In genomic region chr2:113877651-113878594, GRCh38 we compare ENCODE assay signal across 8 cellular contexts. TPM values are rescaled to one million over a fixed set of nuclear protein-coding genes. Genes with fewer than 3 reads are reported as not detected.
DNase-seq lines count a peak whose midpoint lies in the region; ATAC-seq, FAIRE-seq and TF ChIP-seq lines count a peak whose summit lies in the region.

No MANE protein-coding gene starts in this region.

- in situ Hi-C loops in K562 (cut with MboI), result no loop called here

- no peaks in the 10 kb centered on the region for H3K79me2 ChIP-seq in K562 (ENCODE audit: control insufficient read depth, insufficient read depth, low read length)

- H3K4me3 ChIP-seq in K562 (no peak overlapping the region), mesodermal cell (ENCODE audit: extremely low read depth, insufficient read depth, low read length, poor library complexity, severe bottlenecking) (no peak overlapping the region), tibial artery (no peak overlapping the region)

- POLR2A ChIA-PET in K562 (lab: Yijun Ruan, JAX) (interaction anchor here (2.1 to 10.6 kb wide), 2 partner anchors 11 to 15 kb away, joined by 7 to 75 read pairs; partner anchors contain the start of gene ACTR3), WTC11 (lab: Charles Lee) (interaction anchor here (1.2 to 1.5 kb wide), 2 partner anchors 10 to 121 kb away, joined by 3 to 8 read pairs; partner anchors contain the start of gene SLC35F5)

- H3K9me3 Mint-ChIP-seq in Calu3 (ENCODE audit: low read depth, unreplicated experiment), result no peaks in the 10 kb centered on the region
- no peaks in the 10 kb centered on the region for H3K9me3 Mint-ChIP-seq in WTC11

- WGBS in K562 (ENCODE audit: insufficient coverage, low coverage, missing lambda C conversion rate), result 20% methylated on average over 5 of the region's 5 CpGs
- WGBS in mesodermal cell (ENCODE audit: insufficient coverage in 2 of 2), 2 experiments, result 60 to 80% methylated on average over 1 of the region's 5 CpGs

- H3K4me2 ChIP-seq in K562 (ENCODE audit: insufficient read depth, low read length), result no peak overlapping the region

- TF ChIP-seq CTCF in Calu3 (IDR thresholded peaks at IDR 0.05; ENCODE audit: unreplicated experiment), result no peak
- TF ChIP-seq CTCF in K562 (IDR thresholded peaks at IDR 0.05 in 2 of 3, conservative IDR thresholded peaks at IDR 0.05 in 1 of 3; ENCODE audit: insufficient read depth in 2 of 3, low read depth in 1 of 3, low read length in 3 of 3), result no peak
- no peak for TF ChIP-seq CTCF in WTC11 (IDR thresholded peaks at IDR 0.05)
- no peak for TF ChIP-seq CTCF in tibial artery (IDR thresholded peaks at IDR 0.05)

- no peak for TF ChIP-seq EP300 in K562 (IDR thresholded peaks at IDR 0.05; ENCODE audit: low read length)

- CTCF ChIA-PET in Calu3 (lab: Charles Lee) (interaction anchor here (1.2 kb wide), 1 partner anchor 673 kb away, joined by 3 read pairs; no protein-coding TSS in a partner anchor), K562 (lab: Yijun Ruan, JAX; ENCODE audit: low intra/inter-chr PET ratio) (no interaction called here), WTC11 (lab: Charles Lee) (no interaction called here)

- no TSS peak for BruUV-seq in Calu3 (replicated peaks; lab: Mats Ljungman, UMichigan)
- BruUV-seq in K562 (replicated peaks; lab: Mats Ljungman, UMichigan), result no TSS peak

- peak overlapping the region; percentile 91 for H3K27ac Mint-ChIP-seq in Calu3 (ENCODE audit: unreplicated experiment)
- H3K27ac Mint-ChIP-seq in WTC11, result no peak overlapping the region

- H3K9ac ChIP-seq in K562 (ENCODE audit: insufficient read depth in 1 of 2, low read depth in 2 of 2, low read length in 2 of 2), result no peak overlapping the region

- no peaks in the 10 kb centered on the region for H3K9me3 ChIP-seq in K562 (replicated peaks; ENCODE audit: control insufficient read depth, insufficient read depth, low read depth, low read length)
- no peaks in the 10 kb centered on the region for H3K9me3 ChIP-seq in mesodermal cell (ENCODE audit: control insufficient read depth, low read length)
- no peaks in the 10 kb centered on the region for H3K9me3 ChIP-seq in tibial artery

- no peak for TF ChIP-seq POLR2A in K562 (conservative IDR thresholded peaks at IDR 0.05)

- peak overlapping the region; percentile 19; the same call in 1 of the 3 replicates for H3K27ac ChIP-seq in K562 (ENCODE audit: extremely low read depth, low read depth, low read length)
- peak overlapping the region; percentile 25 for H3K27ac ChIP-seq in mesodermal cell (ENCODE audit: low read depth, low read length, severe bottlenecking)
- no peak overlapping the region for H3K27ac ChIP-seq in tibial artery

- H3K27me3 Mint-ChIP-seq in Calu3 (ENCODE audit: unreplicated experiment) (peaks cover 12% of the 10 kb centered on the region), WTC11 (ENCODE audit: low read depth) (peaks cover 13% of the 10 kb centered on the region; the same call in 1 of the 2 replicates)

- H3K36me3 ChIP-seq in K562 (ENCODE audit: control insufficient read depth, insufficient read depth, low read length) (no peaks in the 10 kb centered on the region; the same call in 2 of the 3 replicates), mesodermal cell (ENCODE audit: control insufficient read depth, insufficient read depth, low read length) (peaks cover 9% of the 10 kb centered on the region), tibial artery (no peaks in the 10 kb centered on the region)

- no peaks in the 10 kb centered on the region for H3K27me3 ChIP-seq in K562 (ENCODE audit: control insufficient read depth in 2 of 2, insufficient read depth in 2 of 2, low read length in 2 of 2)
- H3K27me3 ChIP-seq in tibial artery, result no peaks in the 10 kb centered on the region

- peak overlapping the region; percentile 56 for H3K4me3 Mint-ChIP-seq in Calu3 (ENCODE audit: low read depth, unreplicated experiment)
- H3K4me3 Mint-ChIP-seq in WTC11, result no peak overlapping the region

- H3K4me1 Mint-ChIP-seq in Calu3 (ENCODE audit: low read depth, unreplicated experiment) (peaks cover 45% of the 10 kb centered on the region), WTC11 (peaks cover 8% of the 10 kb centered on the region)

- peaks cover 6 to 10% of the 10 kb centered on the region in 2 experiments; a peak in 3 of 5 replicates for H3K4me1 ChIP-seq in K562 (replicated peaks in 1 of 2; ENCODE audit: control insufficient read depth in 2 of 2, insufficient read depth in 2 of 2, low read length in 2 of 2)
- peaks cover 11% of the 10 kb centered on the region for H3K4me1 ChIP-seq in mesodermal cell (ENCODE audit: control insufficient read depth, insufficient read depth, low read length, poor library complexity, severe bottlenecking)
- no peaks in the 10 kb centered on the region for H3K4me1 ChIP-seq in tibial artery

- H2AFZ ChIP-seq in K562 (ENCODE audit: low read depth, low read length), result no peak overlapping the region; the same call in 1 of the 2 replicates

- DNase-seq in Calu3 (no peak), M059J (ENCODE audit: low read depth) (peak; percentile 74), K562 (ENCODE audit: extremely low read depth in 1 of 4, low spot score in 3 of 4) (peak in 3 of 4 experiments; percentile 30 to 53 (median 46)), WTC11 (ENCODE audit: low spot score) (no peak), tibial artery (no peak), NCI-H2196 treated with DMSO at 0.1 percent for 48 hours (lab: John Stamatoyannopoulos, UW; ENCODE audit: unreplicated experiment) (no peak)
- DNase-seq in stimulated activated CD4-positive, alpha-beta T cell treated with anti-CD3 and anti-CD28 coated beads, Interleukin-4, amount 100 ng/mL, for 24 hours, result no peak

- H3K36me3 Mint-ChIP-seq in Calu3 (ENCODE audit: insufficient read depth, unreplicated experiment) (peaks cover 20% of the 10 kb centered on the region), WTC11 (no peaks in the 10 kb centered on the region)

- TF ChIP-seq RAD21 in K562 (CRISPR knock-in tag; conservative IDR thresholded peaks at IDR 0.05 in 1 of 2, IDR thresholded peaks at IDR 0.05 in 1 of 2), result no peak

- ATAC-seq in K562 (peak; percentile 76), WTC11 (no peak)

- intact Hi-C loops in Calu3 (cut with micrococcal nuclease; ENCODE audit: unreplicated experiment), result loop anchor here (5.0 kb wide), 1 partner anchor 86 kb away; no protein-coding TSS in a partner anchor
- intact Hi-C loops in K562 (cut with micrococcal nuclease), result no loop called here
- intact Hi-C loops in tibial artery (cut with DNase I; ENCODE audit: low total_unique reads), result no loop called here

- no peaks in the 10 kb centered on the region for H3K9me1 ChIP-seq in K562 (ENCODE audit: control insufficient read depth, insufficient read depth, low read length)

- FAIRE-seq in K562 (lab: Jason Lieb, UNC), result no peak

- no peaks in the 10 kb centered on the region for H4K20me1 ChIP-seq in K562 (replicated peaks; ENCODE audit: control insufficient read depth, insufficient read depth, low read length)

TF ChIP-seq in K562, 482 proteins besides CTCF, POLR2A, EP300 and RAD21 (continues in another document):
- TF ChIP-seq HNRNPLL (IDR thresholded peaks at IDR 0.05; ENCODE audit: low read depth, low read length, poor library complexity, severe bottlenecking), result no peak
- peak; percentile 45; the same call in 1 of the 2 replicates for TF ChIP-seq JUND (IDR thresholded peaks at IDR 0.05; ENCODE audit: borderline replicate concordance, low read depth, low read length)
- peak; percentile 41; the same call in 1 of the 3 replicates for TF ChIP-seq JUND (tag; IDR thresholded peaks at IDR 0.05; ENCODE audit: borderline replicate concordance, low read depth, low read length)
- peak; percentile 89 for TF ChIP-seq ZNF24 (IDR thresholded peaks at IDR 0.05)
- TF ChIP-seq FOSL1 (tag; conservative IDR thresholded peaks at IDR 0.05), result peak; percentile 79
- TF ChIP-seq MTF1 (CRISPR knock-in tag; IDR thresholded peaks at IDR 0.05; ENCODE audit: borderline replicate concordance), result no peak

TF ChIP-seq in WTC11, 78 proteins besides CTCF, POLR2A, EP300 and RAD21 (continues in another document):
- TF ChIP-seq HMGA2 (CRISPR knock-in tag; IDR thresholded peaks at IDR 0.05) (no peak), ELF4 (CRISPR knock-in tag; IDR thresholded peaks at IDR 0.05; ENCODE audit: low read depth) (no peak)

RNA-seq across cellular contexts. Expression of gene ACTR3, which starts 12.0 kb away (rescaled TPM):
- total RNA-seq in Calu3 (2022), result 277 and 296 TPM in 2 replicates
- total RNA-seq in M059J (2014; rRNA removed; shearing (Covaris generic)), result 272 and 393 TPM in 2 replicates
- 59.8 and 145 TPM in 2 replicates for total RNA-seq in K562 (2011; cell fraction: chromatin; rRNA removed; ENCODE audit: low replicate concordance)
- 44.6 and 49.2 TPM in 2 replicates for total RNA-seq in K562 (2011; cell fraction: nucleolus; rRNA removed)
- total RNA-seq in K562 (2011; cell fraction: nucleoplasm; rRNA removed), result 65.8 and 108 TPM in 2 replicates
- 142 and 192 TPM in 2 replicates for total RNA-seq in K562 (2014; rRNA removed)
- 273 and 317 TPM in 2 replicates for total RNA-seq in K562 (2014; rRNA removed; fragmentation: Illumina TruSeq; extraction: Trizol)
- total RNA-seq in K562 (2015; rRNA removed; fragmentation: Illumina TruSeq; extraction: Trizol), result 263 and 277 TPM in 2 replicates
- 307 and 310 TPM in 2 replicates for total RNA-seq in K562 (2021)
- 246 and 354 TPM in 2 replicates for polyA plus RNA-seq in K562 (2011; rRNA removed)
- polyA plus RNA-seq in K562 (2011; cell fraction: cytosol; rRNA removed), result 68.8 and 143 TPM in 2 replicates
- polyA plus RNA-seq in K562 (2011; cell fraction: nucleus; rRNA removed), result 48.3 and 83.7 TPM in 2 replicates
- 219 and 220 TPM in 2 replicates for polyA plus RNA-seq in K562 (2012)
- 236 and 249 TPM in 2 replicates for polyA plus RNA-seq in K562 (2014; fragmentation: Illumina TruSeq; extraction: Trizol)
- polyA plus RNA-seq in K562 (2014; fragmentation: Nextera tagmentation; extraction: Ambion mirVana), result 10 to 100 TPM; 49.0 to 65.1 TPM
- 205 and 213 TPM in 2 replicates for polyA plus RNA-seq in K562 (2014; rRNA removed)
- polyA minus RNA-seq in K562 (2011; rRNA and poly(A)+ RNA removed), result 455 and 468 TPM in 2 replicates
- polyA minus RNA-seq in K562 (2011; cell fraction: cytosol; rRNA and poly(A)+ RNA removed), result 213 and 229 TPM in 2 replicates
- polyA minus RNA-seq in K562 (2011; cell fraction: nucleus; rRNA and poly(A)+ RNA removed), result 50.5 and 86.9 TPM in 2 replicates
- 138 TPM for polyA plus RNA-seq in mesodermal cell (2013, experiment 1 of 2)
- polyA plus RNA-seq in mesodermal cell (2013, experiment 2 of 2), result 141 TPM
- total RNA-seq in WTC11 (2021), result 148 to 169 TPM (median 149 TPM) in 3 replicates

Comparison
In these comparisons a context has a peak if more than half of its experiments do, and no peak if none do; other contexts are left out.
1. DNase-seq: peak in M059J (single experiment) and K562 (3 of 4); none in Calu3 (single experiment), stimulated activated CD4-positive, alpha-beta T cell treated with anti-CD3 and anti-CD28 coated beads, Interleukin-4, amount 100 ng/mL, for 24 hours (single experiment), WTC11 (single experiment), tibial artery (0 of 2) and NCI-H2196 treated with DMSO at 0.1 percent for 48 hours (single experiment).
2. H3K27ac ChIP-seq: peak in K562 (single experiment) and mesodermal cell (single experiment); none in tibial artery (0 of 2).